37 cellular contexts compared by ENCODE assay signal in the genomic region with DNA sequence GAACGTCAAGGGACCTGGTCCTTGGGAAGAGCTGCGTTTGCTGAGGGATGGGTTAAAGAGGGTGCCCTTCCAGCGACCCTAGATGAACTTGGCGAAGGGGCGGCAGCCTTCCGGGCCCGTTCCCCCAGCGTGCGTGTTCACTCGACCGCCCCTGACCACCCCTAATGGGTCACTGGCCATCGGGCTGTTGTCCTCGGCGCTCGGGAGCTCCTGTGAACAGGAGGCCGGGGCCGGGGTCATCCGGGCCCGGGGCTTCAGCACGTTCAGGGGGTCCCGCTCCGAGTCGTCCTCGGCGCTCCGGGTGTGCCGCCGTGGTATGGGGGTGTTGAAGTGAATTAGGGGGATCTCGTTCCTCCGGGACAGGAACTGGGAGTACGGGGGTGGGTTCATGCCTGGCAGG. TPM values are rescaled to one million over a fixed set of nuclear protein-coding genes. Genes with fewer than 3 reads are reported as not detected.
"Had no signal": no experiment of that assay in that cellular context is flagged by ENCODE, and none has a peak within 500 bp of the region (broad histone marks: within the 10 kb centered on the region; RNA-seq: fewer than 3 reads in every experiment).

No MANE protein-coding gene starts in this region.

- H3K9me3 ChIP-seq: MG63 had no signal

- DNase-seq: Karpas-422, Kasumi-1, MG63, MM.1S, MV-4-11, NCI-H1048, NCI-H1092, NCI-H1092 treated with DMSO at 0.1 percent for 48 hours, NCI-H1105, NCI-H1105 treated with DMSO at 0.1 percent for 48 hours, NCI-H1417, NCI-H1417 treated with DMSO at 0.1 percent for 48 hours, NCI-H1436, NCI-H1436 treated with DMSO at 0.1 percent for 48 hours, NCI-H146, NCI-H1694, NCI-H1694 treated with DMSO at 0.1 percent for 48 hours, NCI-H187, NCI-H187 treated with DMSO at 0.1 percent for 48 hours, NCI-H1930, NCI-H2029, NCI-H2029 treated with DMSO at 0.1 percent for 48 hours, NCI-H2081, NCI-H2081 treated with DMSO at 0.1 percent for 48 hours, NCI-H2107, NCI-H2171, NCI-H2171 treated with DMSO at 0.1 percent for 48 hours, NCI-H2227 treated with DMSO at 0.1 percent for 48 hours, NCI-H226, NCI-H345, NCI-H446, NCI-H446 treated with DMSO at 0.1 percent for 48 hours, NCI-H510A had no signal

- H3K4me2 ChIP-seq: KMS-11 had no signal

- H3K9ac ChIP-seq: KMS-11 had no signal

- H3K27ac ChIP-seq: KMS-11 had no signal

- H3K4me3 ChIP-seq: MG63 had no signal

- H3K36me3 ChIP-seq: MG63 had no signal

RNA-seq across cellular contexts. Expression of a gene that starts 9.2 kb away (rescaled TPM):
- total RNA-seq: M059J, MCF 10A, NCI-H460 had no signal
